ENCODE assay signal across 1 cellular context in the genomic region with DNA sequence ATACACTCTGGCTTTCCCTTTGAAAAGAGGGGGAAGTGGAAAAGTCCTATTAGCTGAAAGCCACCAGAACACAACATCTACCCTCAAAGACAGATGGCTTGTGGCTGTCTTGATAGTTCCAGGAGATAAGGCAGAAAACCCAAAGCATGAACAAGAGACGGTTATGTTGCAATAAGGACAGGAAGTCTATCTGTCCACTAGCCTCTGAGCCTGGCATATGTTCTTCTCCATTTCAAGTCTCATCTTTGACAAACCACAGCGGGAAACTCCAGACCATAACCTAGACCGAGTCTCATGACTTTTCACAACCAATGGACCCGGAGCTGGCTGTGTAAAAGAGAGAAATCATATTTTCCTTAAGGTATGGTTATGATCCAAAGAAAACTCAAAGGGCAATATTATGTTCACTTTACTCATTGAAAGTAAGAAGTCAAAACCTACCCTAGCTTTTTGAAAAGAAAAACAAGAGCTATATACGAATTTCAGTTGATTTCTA.
TF ChIP-seq lines count a peak whose summit lies in the region.

No MANE protein-coding gene starts in this region.

TF ChIP-seq in GM23338, 12 proteins besides CTCF, POLR2A, EP300 and RAD21 (continued from another document):
- TF ChIP-seq EZH2phosphoT487 (IDR thresholded peaks at IDR 0.05; ENCODE audit: unreplicated experiment) (no peak), EZH2 (IDR thresholded peaks at IDR 0.05; ENCODE audit: low read depth, unreplicated experiment) (no peak), NANOG (IDR thresholded peaks at IDR 0.05; ENCODE audit: borderline replicate concordance) (no peak), POLR2AphosphoS5 (IDR thresholded peaks at IDR 0.05; ENCODE audit: low read depth) (no peak), CREB1 (CRISPR knock-in tag; IDR thresholded peaks at IDR 0.05; ENCODE audit: low read depth) (no peak), STAT1 (IDR thresholded peaks at IDR 0.05; ENCODE audit: unreplicated experiment) (no peak), JUNB (IDR thresholded peaks at IDR 0.05; ENCODE audit: unreplicated experiment) (no peak), ZNF114 (CRISPR knock-in tag; IDR thresholded peaks at IDR 0.05) (no peak)
- TF ChIP-seq, protein P1, sequence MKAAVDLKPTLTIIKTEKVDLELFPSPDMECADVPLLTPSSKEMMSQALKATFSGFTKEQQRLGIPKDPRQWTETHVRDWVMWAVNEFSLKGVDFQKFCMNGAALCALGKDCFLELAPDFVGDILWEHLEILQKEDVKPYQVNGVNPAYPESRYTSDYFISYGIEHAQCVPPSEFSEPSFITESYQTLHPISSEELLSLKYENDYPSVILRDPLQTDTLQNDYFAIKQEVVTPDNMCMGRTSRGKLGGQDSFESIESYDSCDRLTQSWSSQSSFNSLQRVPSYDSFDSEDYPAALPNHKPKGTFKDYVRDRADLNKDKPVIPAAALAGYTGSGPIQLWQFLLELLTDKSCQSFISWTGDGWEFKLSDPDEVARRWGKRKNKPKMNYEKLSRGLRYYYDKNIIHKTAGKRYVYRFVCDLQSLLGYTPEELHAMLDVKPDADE (IDR thresholded peaks at IDR 0.05) = no peak
